Comparison of ENCODE assay signal across 10 cellular contexts in the genomic region with DNA sequence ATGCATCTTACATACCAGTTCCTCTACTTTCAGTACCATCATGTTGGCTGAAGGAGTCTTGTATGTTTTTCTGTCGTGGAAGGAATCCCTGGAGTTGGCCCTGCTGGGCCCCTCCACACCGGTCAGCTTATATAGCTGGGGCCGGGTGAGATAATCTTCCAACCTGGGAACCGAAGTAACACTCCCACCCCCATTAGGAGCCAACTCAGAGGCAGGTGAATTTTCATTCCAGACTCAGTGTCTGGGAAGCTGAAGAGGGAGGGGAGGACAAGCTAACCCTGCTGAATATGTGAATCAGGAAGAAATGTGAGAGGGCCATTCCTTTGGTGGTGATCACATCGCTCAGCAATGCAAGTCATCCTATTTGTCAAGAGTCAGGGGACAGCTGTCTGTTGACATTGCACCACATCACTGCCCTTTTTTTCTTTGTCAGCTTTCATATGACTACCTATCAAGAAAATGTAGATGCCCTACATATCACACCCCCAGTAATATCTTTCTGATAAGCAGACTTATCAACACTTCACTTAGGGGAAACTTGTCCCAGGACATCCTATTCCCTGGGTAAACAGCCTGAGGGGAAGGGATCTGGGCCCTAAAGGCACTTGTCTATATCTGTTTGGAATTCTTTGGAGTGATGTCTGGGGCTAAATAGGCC. TPM values are rescaled to one million over a fixed set of nuclear protein-coding genes. Genes with fewer than 3 reads are reported as not detected.
DNase-seq lines count a peak whose midpoint lies in the region; ATAC-seq and TF ChIP-seq lines count a peak whose summit lies in the region.
"Had no signal": no experiment of that assay in that cellular context is flagged by ENCODE, and none has a peak within 500 bp of the region (broad histone marks: within the 10 kb centered on the region; RNA-seq: fewer than 3 reads in every experiment).

A gene (minus strand): TSS at position 102 of the 658 bp plus-strand sequence. CDS start 60 bp downstream, at position 42.

- no peaks in the 10 kb centered on the region for H3K36me3 ChIP-seq in GM23338 (ENCODE audit: insufficient read depth)
- H3K36me3 ChIP-seq in SK-N-SH (replicated peaks in 1 of 2; ENCODE audit: control insufficient read depth in 1 of 2, insufficient read depth in 2 of 2, low read length in 1 of 2) = peaks cover 3 to 18% of the 10 kb centered on the region in 2 experiments

- DNase-seq in GM23338 (ENCODE audit: low spot score) (peak; percentile 83), SK-N-SH (no peak), glomerular visceral epithelial cell (ENCODE audit: extremely low spot score) (peak; percentile 96), pulmonary artery endothelial cell (ENCODE audit: low read depth, low spot score) (peak; percentile 99), NCI-H82 (lab: John Stamatoyannopoulos, UW) (no peak)
- no peak for DNase-seq in activated CD4-positive, alpha-beta T cell treated with anti-CD3 and anti-CD28 coated beads, Interleukin-2, amount 50 U/mL, for 1 hour
- no peak for DNase-seq in T-helper 2 cell treated with Interferon-gamma antibody and Interleukin-4, amounts not matched to agents 5 μg/mL and 100 μg/mL, for 36 hours (ENCODE audit: low spot score)
- DNase-seq: NCI-H774 had no signal

- peaks cover 96% of the 10 kb centered on the region for H3K27me3 ChIP-seq in GM23338 (ENCODE audit: insufficient read depth)
- H3K27me3 ChIP-seq in SK-N-SH (ENCODE audit: insufficient read depth) = no peaks in the 10 kb centered on the region

- H3K9me3 ChIP-seq in SK-N-SH = no peaks in the 10 kb centered on the region

- no peak for TF ChIP-seq RAD21 in SK-N-SH (IDR thresholded peaks at IDR 0.05; ENCODE audit: low read length)

- H4K20me1 ChIP-seq in GM23338 (replicated peaks; ENCODE audit: insufficient read depth) (peaks cover 29% of the 10 kb centered on the region), SK-N-SH (ENCODE audit: insufficient read depth) (no peaks in the 10 kb centered on the region)

- CTCF ChIA-PET in SK-N-SH (lab: Yijun Ruan, JAX) = interaction anchor here (0.7 to 2.0 kb wide), 6 partner anchors 9 to 377 kb away, joined by 3 to 7 read pairs (median 4); no protein-coding TSS in a partner anchor

- H3K79me2 ChIP-seq in GM23338 (replicated peaks; ENCODE audit: insufficient read depth) = no peaks in the 10 kb centered on the region
- H3K79me2 ChIP-seq in SK-N-SH (ENCODE audit: insufficient read depth) = peaks cover 11% of the 10 kb centered on the region; the same call in 1 of the 2 replicates

- no peaks in the 10 kb centered on the region for H3K36me3 Mint-ChIP-seq in GM23338 (ENCODE audit: low read depth)
- H3K36me3 Mint-ChIP-seq in T-helper 2 cell treated with Interferon-gamma antibody and Interleukin-4, amounts not matched to agents 5 μg/mL and 100 μg/mL, for 36 hours (ENCODE audit: low read depth) = no peaks in the 10 kb centered on the region

- H3F3A ChIP-seq in GM23338 (replicated peaks; ENCODE audit: low read depth) (no peaks in the 10 kb centered on the region), SK-N-SH (replicated peaks; ENCODE audit: insufficient read depth) (peaks cover 34% of the 10 kb centered on the region)

- H3K9me2 ChIP-seq in GM23338 (ENCODE audit: insufficient read depth) (no peaks in the 10 kb centered on the region), SK-N-SH (no peaks in the 10 kb centered on the region)

- POLR2A ChIA-PET in SK-N-SH (lab: Yijun Ruan, JAX) = interaction anchor here (0.6 kb wide), 1 partner anchor 48 kb away, joined by 3 read pairs; no protein-coding TSS in a partner anchor

- ATAC-seq in GM23338 (peak; percentile 26), GM21619 (IDR thresholded peaks at IDR 0.05; ENCODE audit: unreplicated experiment) (no peak)

- no peak for TF ChIP-seq CTCF in GM23338 (conservative IDR thresholded peaks at IDR 0.05; ENCODE audit: low read depth in 2 of 2)
- TF ChIP-seq CTCF in SK-N-SH (IDR thresholded peaks at IDR 0.05) = no peak

- TF ChIP-seq EP300 in SK-N-SH (IDR thresholded peaks at IDR 0.05; ENCODE audit: borderline replicate concordance in 1 of 2, low read depth in 1 of 2, low read length in 1 of 2) = peak; percentile 50 to 97; a peak in 3 of 4 replicates

- no peak within 1 kb of the TSS for H3K4me3 Mint-ChIP-seq in GM23338
- no peak within 1 kb of the TSS for H3K4me3 Mint-ChIP-seq in T-helper 2 cell treated with Interferon-gamma antibody and Interleukin-4, amounts not matched to agents 5 μg/mL and 100 μg/mL, for 36 hours

- H3K4me1 ChIP-seq in GM23338 (ENCODE audit: insufficient read depth) = no peaks in the 10 kb centered on the region
- H3K4me1 ChIP-seq in SK-N-SH (ENCODE audit: control insufficient read depth in 1 of 2, insufficient read depth in 2 of 2, low read depth in 1 of 2, low read length in 1 of 2) = peaks cover 10 to 13% of the 10 kb centered on the region in 2 experiments

- H3K27ac ChIP-seq in GM23338 (ENCODE audit: low read depth) = no peak within 1 kb of the TSS
- peak within 1 kb of the TSS; percentile 62 to 81 for H3K27ac ChIP-seq in SK-N-SH (ENCODE audit: low read depth in 2 of 2, low read length in 1 of 2)

- H3K9ac ChIP-seq in SK-N-SH = peak within 1 kb of the TSS; percentile 53

- H3K4me3 ChIP-seq in GM23338 = no peak within 1 kb of the TSS
- peak within 1 kb of the TSS; percentile 43 to 53; a peak in 3 of 4 replicates for H3K4me3 ChIP-seq in SK-N-SH (ENCODE audit: low read depth in 2 of 2, low read length in 1 of 2)

- peaks cover 3% of the 10 kb centered on the region; the same call in 1 of the 3 replicates for H3K9me3 Mint-ChIP-seq in GM23338
- H3K9me3 Mint-ChIP-seq in T-helper 2 cell treated with Interferon-gamma antibody and Interleukin-4, amounts not matched to agents 5 μg/mL and 100 μg/mL, for 36 hours = no peaks in the 10 kb centered on the region

- no peak within 1 kb of the TSS for H2AFZ ChIP-seq in GM23338
- H2AFZ ChIP-seq in SK-N-SH (ENCODE audit: low read depth) = no peak within 1 kb of the TSS

- H3K4me2 ChIP-seq in GM23338 (no peak within 1 kb of the TSS), SK-N-SH (peak within 1 kb of the TSS; percentile 42)

- peaks cover 98% of the 10 kb centered on the region for H3K27me3 Mint-ChIP-seq in GM23338 (ENCODE audit: insufficient read depth, low read depth, poor library complexity)
- H3K27me3 Mint-ChIP-seq in T-helper 2 cell treated with Interferon-gamma antibody and Interleukin-4, amounts not matched to agents 5 μg/mL and 100 μg/mL, for 36 hours (ENCODE audit: low read depth) = peaks cover 56% of the 10 kb centered on the region

- no peak within 1 kb of the TSS for H3K27ac Mint-ChIP-seq in GM23338
- no peak within 1 kb of the TSS for H3K27ac Mint-ChIP-seq in T-helper 2 cell treated with Interferon-gamma antibody and Interleukin-4, amounts not matched to agents 5 μg/mL and 100 μg/mL, for 36 hours

- WGBS in SK-N-SH (ENCODE audit: low lambda C conversion rate) = 37% methylated on average over 5 of the region's 5 CpGs

- peaks cover 3% of the 10 kb centered on the region; the same call in 2 of the 3 replicates for H3K4me1 Mint-ChIP-seq in GM23338
- no peaks in the 10 kb centered on the region for H3K4me1 Mint-ChIP-seq in T-helper 2 cell treated with Interferon-gamma antibody and Interleukin-4, amounts not matched to agents 5 μg/mL and 100 μg/mL, for 36 hours (ENCODE audit: low read depth)

TF ChIP-seq in SK-N-SH, 30 proteins besides CTCF, POLR2A, EP300 and RAD21 (continues in another document):
- TF ChIP-seq RXRA (IDR thresholded peaks at IDR 0.05; ENCODE audit: borderline replicate concordance, low read depth) (peak; percentile 52; the same call in 1 of the 2 replicates), RFX5 (IDR thresholded peaks at IDR 0.05; ENCODE audit: low read length) (no peak), NFIC (IDR thresholded peaks at IDR 0.05; ENCODE audit: borderline replicate concordance) (peak; percentile 65), TCF12 (IDR thresholded peaks at IDR 0.05) (peak; percentile 92), GATA2 (CRISPR knock-in tag; IDR thresholded peaks at IDR 0.05) (no peak), MEF2A (IDR thresholded peaks at IDR 0.05; ENCODE audit: borderline replicate concordance, low read depth) (peak; percentile 41; the same call in 1 of the 2 replicates), SMC3 (IDR thresholded peaks at IDR 0.05; ENCODE audit: low read depth, low read length) (no peak)
- TF ChIP-seq, protein P1, sequence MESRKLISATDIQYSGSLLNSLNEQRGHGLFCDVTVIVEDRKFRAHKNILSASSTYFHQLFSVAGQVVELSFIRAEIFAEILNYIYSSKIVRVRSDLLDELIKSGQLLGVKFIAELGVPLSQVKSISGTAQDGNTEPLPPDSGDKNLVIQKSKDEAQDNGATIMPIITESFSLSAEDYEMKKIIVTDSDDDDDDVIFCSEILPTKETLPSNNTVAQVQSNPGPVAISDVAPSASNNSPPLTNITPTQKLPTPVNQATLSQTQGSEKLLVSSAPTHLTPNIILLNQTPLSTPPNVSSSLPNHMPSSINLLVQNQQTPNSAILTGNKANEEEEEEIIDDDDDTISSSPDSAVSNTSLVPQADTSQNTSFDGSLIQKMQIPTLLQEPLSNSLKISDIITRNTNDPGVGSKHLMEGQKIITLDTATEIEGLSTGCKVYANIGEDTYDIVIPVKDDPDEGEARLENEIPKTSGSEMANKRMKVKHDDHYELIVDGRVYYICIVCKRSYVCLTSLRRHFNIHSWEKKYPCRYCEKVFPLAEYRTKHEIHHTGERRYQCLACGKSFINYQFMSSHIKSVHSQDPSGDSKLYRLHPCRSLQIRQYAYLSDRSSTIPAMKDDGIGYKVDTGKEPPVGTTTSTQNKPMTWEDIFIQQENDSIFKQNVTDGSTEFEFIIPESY (IDR thresholded peaks at IDR 0.05; ENCODE audit: borderline replicate concordance, low read depth) = peak; percentile 52; the same call in 1 of the 2 replicates
- TF ChIP-seq, protein P2, sequence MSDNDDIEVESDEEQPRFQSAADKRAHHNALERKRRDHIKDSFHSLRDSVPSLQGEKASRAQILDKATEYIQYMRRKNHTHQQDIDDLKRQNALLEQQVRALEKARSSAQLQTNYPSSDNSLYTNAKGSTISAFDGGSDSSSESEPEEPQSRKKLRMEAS (IDR thresholded peaks at IDR 0.05; ENCODE audit: low read depth) = 0 out of 2 replicates have a peak, but pooled peaks have one; percentile 17
- TF ChIP-seq, protein P3, sequence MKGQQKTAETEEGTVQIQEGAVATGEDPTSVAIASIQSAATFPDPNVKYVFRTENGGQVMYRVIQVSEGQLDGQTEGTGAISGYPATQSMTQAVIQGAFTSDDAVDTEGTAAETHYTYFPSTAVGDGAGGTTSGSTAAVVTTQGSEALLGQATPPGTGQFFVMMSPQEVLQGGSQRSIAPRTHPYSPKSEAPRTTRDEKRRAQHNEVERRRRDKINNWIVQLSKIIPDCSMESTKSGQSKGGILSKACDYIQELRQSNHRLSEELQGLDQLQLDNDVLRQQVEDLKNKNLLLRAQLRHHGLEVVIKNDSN (IDR thresholded peaks at IDR 0.05; ENCODE audit: borderline replicate concordance, low read depth) = 0 out of 2 replicates have a peak, but pooled peaks have one; percentile 8

RNA-seq across cellular contexts. Expression of the gene that starts here (rescaled TPM):
- total RNA-seq in GM23338 (2014; rRNA removed; shearing (Covaris generic)) = not detected in 2 replicates
- polyA plus RNA-seq in GM23338 (2016; fragmentation: Nextera tagmentation; extraction: Ambion mirVana) = 0.10 TPM in 1 of 2 replicates, not detected in the other
- polyA plus RNA-seq in SK-N-SH (2012; rRNA removed) = 41.7 and 72.8 TPM in 2 replicates
- 63.4 and 79.5 TPM in 2 replicates for polyA plus RNA-seq in SK-N-SH (2012; cell fraction: cytosol; rRNA removed)
- polyA plus RNA-seq in SK-N-SH (2012; cell fraction: nucleus; rRNA removed) = 48.7 and 81.7 TPM in 2 replicates
- 660 and 1,189 TPM in 2 replicates for total RNA-seq in pulmonary artery endothelial cell
- total RNA-seq: activated CD8-positive, alpha-beta memory T cell treated with anti-CD3 and anti-CD28 coated beads for 36 hours had no signal

Comparison
In these comparisons a context has a peak if more than half of its experiments do, and no peak if none do; other contexts are left out.
1. RNA of the gene that starts here (total RNA-seq): 660 to 1,189 TPM in pulmonary artery endothelial cell; not detected in GM23338; every median in the first group is over 100 times any median in the second.
2. RNA of the gene that starts here (polyA plus RNA-seq): 41.7 to 81.7 TPM in SK-N-SH; 0.10 TPM in GM23338; every median in the first group is over 10 times any median in the second.
3. Peak in DNase-seq and ATAC-seq in GM23338; RNA of the gene not detected or under 1 TPM.
4. DNase-seq: peak in glomerular visceral epithelial cell (single experiment) and pulmonary artery endothelial cell (single experiment); none in SK-N-SH (single experiment), NCI-H82 (single experiment), activated CD4-positive, alpha-beta T cell treated with anti-CD3 and anti-CD28 coated beads, Interleukin-2, amount 50 U/mL, for 1 hour (single experiment) and T-helper 2 cell treated with Interferon-gamma antibody and Interleukin-4, amounts not matched to agents 5 μg/mL and 100 μg/mL, for 36 hours (single experiment).